In genomic region chrX:107712231-107713204, GRCh38 we compare ENCODE assay signal across 10 cellular contexts.
DNase-seq lines count a peak whose midpoint lies in the region; ATAC-seq, FAIRE-seq and TF ChIP-seq lines count a peak whose summit lies in the region.
"Had no signal": no experiment of that assay in that cellular context is flagged by ENCODE, and none has a peak within 500 bp of the region (broad histone marks: within the 10 kb centered on the region; RNA-seq: fewer than 3 reads in every experiment).

No MANE protein-coding gene starts in this region.

- POLR2A ChIA-PET in HEK293T (lab: Yijun Ruan, JAX) = interaction anchor here (0.7 to 22.2 kb wide), 14 partner anchors 9 to 891 kb away, joined by 3 to 724 read pairs (median 6); partner anchors contain the start of genes NCBP2L, PRPS1 and TSC22D3

- DNase-seq in HEK293T (ENCODE audit: extremely low spot score) (no peak), cardiac septum (ENCODE audit: low spot score) (peak; percentile 47), small intestine (no peak), NCI-H82 treated with DMSO at 0.1 percent for 48 hours (lab: John Stamatoyannopoulos, UW; ENCODE audit: unreplicated experiment) (no peak), GF-D8 (lab: John Stamatoyannopoulos, UW) (no peak)
- DNase-seq: activated effector memory CD4-positive, alpha-beta T cell treated with anti-CD3 and anti-CD28 coated beads, Interleukin-2, amount 50 U/mL, for 16 hours; KBM-7 had no signal

- FAIRE-seq in small intestine (lab: Jason Lieb, UNC) = no peak

- H3K9me3 ChIP-seq in small intestine (ENCODE audit: control insufficient read depth, low read depth) = no peaks in the 10 kb centered on the region

- H3K4me3 ChIP-seq in small intestine (ENCODE audit: low read depth in 1 of 2, low read length in 2 of 2) = no peak overlapping the region

- no peaks in the 10 kb centered on the region for H3K9me3 Mint-ChIP-seq in activated naive CD8-positive, alpha-beta T cell (ENCODE audit: low read depth)

- no peaks in the 10 kb centered on the region for H3K36me3 Mint-ChIP-seq in activated naive CD8-positive, alpha-beta T cell

- H3K4me3 Mint-ChIP-seq in activated naive CD8-positive, alpha-beta T cell = peak overlapping the region; percentile 52

- peaks cover 64% of the 10 kb centered on the region for H3K4me1 Mint-ChIP-seq in activated naive CD8-positive, alpha-beta T cell (ENCODE audit: low read depth)

- CTCF ChIA-PET in HEK293T (lab: Yijun Ruan, JAX) = interaction anchor here (1.1 to 2.5 kb wide), 5 partner anchors 17 to 64 kb away, joined by 3 to 16 read pairs (median 5); partner anchors contain the start of genes NCBP2L and TSC22D3

- intact Hi-C loops in cardiac septum (cut with DNase I) = no loop called here

- H3K4me1 ChIP-seq in small intestine (ENCODE audit: control insufficient read depth in 2 of 2, insufficient read depth in 1 of 2, low read depth in 1 of 2, low read length in 1 of 2) = no peaks in the 10 kb centered on the region

- peaks cover 4 to 6% of the 10 kb centered on the region in 2 donors for H3K36me3 ChIP-seq in small intestine (ENCODE audit: control insufficient read depth in 2 of 2, insufficient read depth in 2 of 2, low read length in 2 of 2)

- H3K27ac Mint-ChIP-seq in activated naive CD8-positive, alpha-beta T cell = peak overlapping the region; percentile 90

- peak overlapping the region; percentile 37 to 99 for H3K27ac ChIP-seq in small intestine (ENCODE audit: low read depth in 1 of 2, low read length in 1 of 2)

- ATAC-seq in GM21737 (IDR thresholded peaks at IDR 0.05; ENCODE audit: unreplicated experiment) (no peak), GM18519 (IDR thresholded peaks at IDR 0.05; ENCODE audit: low FRiP score, unreplicated experiment) (no peak)

- WGBS in small intestine, 3 donors = 78 to 81% (median 78%) methylated on average over 13 of the region's 13 CpGs

- no peaks in the 10 kb centered on the region for H3K27me3 Mint-ChIP-seq in activated naive CD8-positive, alpha-beta T cell

- H3K27me3 ChIP-seq in small intestine (ENCODE audit: control insufficient read depth in 2 of 2, insufficient read depth in 2 of 2, low read length in 2 of 2) = no peaks in the 10 kb centered on the region

TF ChIP-seq in HEK293T, 16 proteins besides CTCF, POLR2A, EP300 and RAD21:
- TF ChIP-seq L3MBTL2 (conservative IDR thresholded peaks at IDR 0.05) = 0 out of 2 replicates have a peak, but pooled peaks have one; percentile 23
- no peak for TF ChIP-seq TARDBP (IDR thresholded peaks at IDR 0.05)
